ENCODE assay signal across 28 cellular contexts in genomic region chr2:146135245-146135644, GRCh38.
A peak's percentile ranks its signal among the peaks of the same experiment; 100 is the strongest.
DNase-seq lines count a peak whose midpoint lies in the region; ATAC-seq and TF ChIP-seq lines count a peak whose summit lies in the region.
"Had no signal": no experiment of that assay in that cellular context is flagged by ENCODE, and none has a peak within 500 bp of the region (broad histone marks: within the 10 kb centered on the region; RNA-seq: fewer than 3 reads in every experiment).

No MANE protein-coding gene starts in this region.

- no peaks in the 10 kb centered on the region for H4K20me1 ChIP-seq in osteoblast (ENCODE audit: insufficient read depth, low read length)
- H4K20me1 ChIP-seq: BLaER1 had no signal

- no peaks in the 10 kb centered on the region for H3K9me3 ChIP-seq in osteoblast (ENCODE audit: low read depth, low read length)
- H3K9me3 ChIP-seq: BLaER1, Caco-2, sigmoid colon, upper lobe of left lung had no signal

- no peaks in the 10 kb centered on the region for H3K36me3 ChIP-seq in osteoblast (ENCODE audit: insufficient read depth, low read length)
- H3K36me3 ChIP-seq: BLaER1, neural progenitor cell, sigmoid colon, upper lobe of left lung had no signal

- H3K27ac ChIP-seq in osteoblast (ENCODE audit: low read depth, low read length), result no peak overlapping the region
- H3K27ac ChIP-seq: BLaER1, neural progenitor cell, sigmoid colon, upper lobe of left lung, VCaP had no signal

- H3K4me2 ChIP-seq in osteoblast (ENCODE audit: insufficient read depth, low read length), result no peak overlapping the region
- H3K4me2 ChIP-seq: BLaER1, neural progenitor cell had no signal

- no peaks in the 10 kb centered on the region for H3K4me1 ChIP-seq in osteoblast (ENCODE audit: insufficient read depth, low read length)
- H3K4me1 ChIP-seq: BLaER1, Caco-2, sigmoid colon, upper lobe of left lung had no signal

- DNase-seq in H4 (ENCODE audit: low spot score) (peak; percentile 81), NCI-H526 treated with DMSO at 0.1 percent for 48 hours (lab: John Stamatoyannopoulos, UW) (peak; percentile 70), osteoblast (ENCODE audit: insufficient read length, low spot score, missing footprints) (peak; percentile 1)
- no peak for DNase-seq in activated effector memory CD4-positive, alpha-beta T cell treated with Interleukin-2 at 50 U/mL for 16 hours
- DNase-seq: activated CD4-positive, alpha-beta T cell treated with anti-CD3 and anti-CD28 coated beads for 48 hours; activated gamma-delta T cell treated with Interleukin-2 at 50 U/mL for 16 hours; activated T-cell treated with anti-CD3 and anti-CD28 coated beads, Interleukin-2, amount 50 U/mL, for 1 hour; Caco-2; DMS79; KBM-7; MM.1S; NCI-H1436 treated with DMSO at 0.1 percent for 48 hours; NCI-H510A; Right ventricle myocardium superior; sigmoid colon; stimulated activated CD4-positive, alpha-beta T cell treated with anti-CD3 and anti-CD28 coated beads, Interleukin-4, amount 100 ng/mL, for 4 hours; substantia nigra; SW 1271; T-helper 9 cell; upper lobe of left lung had no signal

- H2AFZ ChIP-seq in osteoblast (ENCODE audit: low read length), result peak overlapping the region; percentile 47
- H2AFZ ChIP-seq: neural progenitor cell had no signal

- H3K79me2 ChIP-seq in osteoblast (ENCODE audit: insufficient read depth, low read length), result no peaks in the 10 kb centered on the region

- ATAC-seq in esophagus mucosa (peak; percentile 31), HG03378 (IDR thresholded peaks at IDR 0.05; ENCODE audit: unreplicated experiment) (no peak), GM18870 (IDR thresholded peaks at IDR 0.05; ENCODE audit: unreplicated experiment) (no peak)
- ATAC-seq: stimulated activated memory B cell treated with anti-CD40 and anti-IgM and Interleukin-4, amounts not matched to agents 10 μg/mL and 1 μg/mL and 100 μg/mL, for 72 hours had no signal

- no peak overlapping the region for H3K4me3 ChIP-seq in osteoblast (ENCODE audit: insufficient read depth, low read length)
- H3K4me3 ChIP-seq: BLaER1, lung, neural progenitor cell, sigmoid colon, upper lobe of left lung had no signal

- TF ChIP-seq CTCF in osteoblast (IDR thresholded peaks at IDR 0.05; ENCODE audit: extremely low read depth, low read depth, low read length), result no peak

- H3K27me3 ChIP-seq in osteoblast (ENCODE audit: insufficient read depth, low read length), result no peaks in the 10 kb centered on the region
- H3K27me3 ChIP-seq: BLaER1, neural progenitor cell, sigmoid colon, upper lobe of left lung had no signal
